In the genomic region with DNA sequence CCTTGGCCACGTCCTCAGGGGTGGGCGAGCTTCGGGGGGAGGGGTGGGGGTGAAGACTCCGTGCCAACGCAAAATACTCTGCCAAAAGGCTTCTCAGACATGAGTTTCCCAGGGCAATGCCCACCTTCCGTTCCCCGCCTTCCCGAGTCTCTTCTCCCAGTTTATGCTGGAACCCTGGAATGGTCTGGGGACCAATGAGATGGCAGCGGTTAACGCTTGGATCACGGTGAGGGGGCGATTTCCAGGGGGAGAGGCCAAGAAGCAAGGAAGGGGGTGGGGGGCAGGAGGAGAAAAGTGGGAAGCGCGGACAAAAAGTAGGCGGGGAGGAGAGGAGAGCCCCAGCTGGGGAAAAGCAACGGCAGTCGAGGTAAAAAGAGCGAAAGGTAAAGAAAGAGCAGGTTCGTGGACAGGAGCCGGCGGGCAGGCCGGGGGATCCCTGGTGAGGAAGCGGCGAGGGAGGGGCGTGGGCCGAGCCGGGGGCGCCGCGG, we compare ENCODE assay signal across 8 cellular contexts. TPM values are rescaled to one million over a fixed set of nuclear protein-coding genes. Genes with fewer than 3 reads are reported as not detected.
DNase-seq lines count a peak whose midpoint lies in the region; ATAC-seq, FAIRE-seq and TF ChIP-seq lines count a peak whose summit lies in the region.

No MANE protein-coding gene starts in this region.

- H3K27ac ChIP-seq in HUES6 (ENCODE audit: low read depth, low read length) = no peak overlapping the region
- H3K27ac ChIP-seq in endothelial cell of umbilical vein (ENCODE audit: insufficient read depth, low read depth, low read length) = no peak overlapping the region
- H3K27ac ChIP-seq in neuronal stem cell (replicated peaks; ENCODE audit: low read length) = no peak overlapping the region

- H3K79me2 ChIP-seq in endothelial cell of umbilical vein (ENCODE audit: control insufficient read depth, insufficient read depth, low read length) = no peaks in the 10 kb centered on the region

- no peak for TF ChIP-seq POLR2A in endothelial cell of umbilical vein (IDR thresholded peaks at IDR 0.05; ENCODE audit: low read depth, low read length)

- CTCF ChIA-PET in BJ (lab: Yijun Ruan, JAX) = no interaction called here
- CTCF ChIA-PET in endothelial cell of umbilical vein (lab: Charles Lee) = interaction anchor here (0.6 kb wide), 1 partner anchor 10 kb away, joined by 3 read pairs; no protein-coding TSS in a partner anchor

- FAIRE-seq in endothelial cell of umbilical vein (lab: Jason Lieb, UNC) = no peak

- POLR2A ChIA-PET in BJ (lab: Charles Lee) = no interaction called here
- POLR2A ChIA-PET in endothelial cell of umbilical vein (lab: Charles Lee) = interaction anchor here (0.6 to 0.7 kb wide), 2 partner anchors 429 to 1740 kb away, joined by 3 to 4 read pairs; no protein-coding TSS in a partner anchor

- H3K36me3 ChIP-seq in BJ (ENCODE audit: control insufficient read depth, insufficient read depth, low read length) (no peaks in the 10 kb centered on the region), HUES6 (ENCODE audit: control insufficient read depth, insufficient read depth, low read length) (no peaks in the 10 kb centered on the region), endothelial cell of umbilical vein (ENCODE audit: control insufficient read depth in 2 of 2, extremely low read depth in 1 of 2, insufficient read depth in 2 of 2, low read length in 2 of 2) (no peaks in the 10 kb centered on the region), neuronal stem cell (replicated peaks in 1 of 2; ENCODE audit: control insufficient read depth in 2 of 2, insufficient read depth in 2 of 2, low read length in 2 of 2) (no peaks in the 10 kb centered on the region)

- no peak overlapping the region for H4K8ac ChIP-seq in neuronal stem cell (ENCODE audit: low read depth, low read length)

- DNase-seq in BJ (ENCODE audit: low read depth) = no peak
- DNase-seq in endothelial cell of umbilical vein (ENCODE audit: low read depth, low spot score) = peak; percentile 47
- peak; percentile 23 for DNase-seq in neuronal stem cell (ENCODE audit: low spot score)
- no peak for DNase-seq in mucosa of gallbladder (ENCODE audit: low spot score)
- DNase-seq in OCI-M2 (lab: John Stamatoyannopoulos, UW; ENCODE audit: unreplicated experiment) = no peak

- H3K9me1 ChIP-seq in endothelial cell of umbilical vein (replicated peaks; ENCODE audit: control insufficient read depth, extremely low read depth, insufficient read depth, low read length) = no peaks in the 10 kb centered on the region

- TF ChIP-seq CTCF in BJ (IDR thresholded peaks at IDR 0.05; ENCODE audit: insufficient read depth, low read depth, low read length) (no peak), endothelial cell of umbilical vein (IDR thresholded peaks at IDR 0.05; ENCODE audit: extremely low read depth in 1 of 2, insufficient read depth in 1 of 2, low read depth in 1 of 2, low read length in 2 of 2) (no peak)

- no peak overlapping the region for H2BK5ac ChIP-seq in neuronal stem cell (ENCODE audit: low read length)

- dilution Hi-C loops in endothelial cell of umbilical vein (cut with MboI; ENCODE audit: extremely low pct_ligation_motif_present, low sequenced_read_pairs) = no loop called here

- H3K18ac ChIP-seq in neuronal stem cell (ENCODE audit: low read length) = peak overlapping the region; percentile 94

- H3K79me1 ChIP-seq in neuronal stem cell (ENCODE audit: low read depth, low read length) = no peaks in the 10 kb centered on the region

- H2BK15ac ChIP-seq in neuronal stem cell (ENCODE audit: low read length) = no peak overlapping the region

- peak overlapping the region; percentile 66 for H3K4me3 ChIP-seq in BJ (ENCODE audit: low read depth, low read length)
- H3K4me3 ChIP-seq in HUES6 (ENCODE audit: low read depth, low read length) = peak overlapping the region; percentile 75
- H3K4me3 ChIP-seq in endothelial cell of umbilical vein (replicated peaks in 1 of 3; ENCODE audit: insufficient read depth in 1 of 3, low read depth in 1 of 3, low read length in 3 of 3) = peak overlapping the region; percentile 38 to 59 (median 47)
- H3K4me3 ChIP-seq in neuronal stem cell (ENCODE audit: low read length in 2 of 2) = peak overlapping the region; percentile 54 to 91

- H3K27me3 ChIP-seq in BJ (ENCODE audit: control insufficient read depth, insufficient read depth, low read length) (no peaks in the 10 kb centered on the region; the same call in 1 of the 2 replicates), HUES6 (ENCODE audit: control insufficient read depth, insufficient read depth, low read length) (peaks cover 39% of the 10 kb centered on the region), endothelial cell of umbilical vein (ENCODE audit: control insufficient read depth in 2 of 2, insufficient read depth in 2 of 2, low read length in 2 of 2) (no peaks in the 10 kb centered on the region), neuronal stem cell (ENCODE audit: control insufficient read depth in 3 of 3, insufficient read depth in 3 of 3, low read depth in 1 of 3, low read length in 3 of 3) (peaks cover 0 to 51% (median 8%) of the 10 kb centered on the region in 3 experiments)

- no peak overlapping the region for H2AK5ac ChIP-seq in neuronal stem cell (ENCODE audit: low read depth, low read length)

- H3K9ac ChIP-seq in HUES6 (ENCODE audit: low read length) (peak overlapping the region; percentile 39), endothelial cell of umbilical vein (replicated peaks; ENCODE audit: extremely low read depth, insufficient read depth, low read length) (peak overlapping the region; percentile 14), neuronal stem cell (ENCODE audit: low read depth, low read length, poor library complexity) (peak overlapping the region; percentile 47)

- WGBS in neuronal stem cell (ENCODE audit: extremely low coverage in 2 of 2, insufficient read length in 2 of 2, insufficient replicate concordance in 1 of 2), 2 donors = no CpG with 5 or more reads among the region's 30 CpGs

- H2AFZ ChIP-seq in endothelial cell of umbilical vein (ENCODE audit: low read depth, low read length) (peak overlapping the region; percentile 64), neuronal stem cell (ENCODE audit: low read length) (peak overlapping the region; percentile 94)

- peaks cover 7% of the 10 kb centered on the region for H3K4me1 ChIP-seq in HUES6 (ENCODE audit: control insufficient read depth, insufficient read depth, low read length)
- peaks cover 25% of the 10 kb centered on the region for H3K4me1 ChIP-seq in endothelial cell of umbilical vein (ENCODE audit: control insufficient read depth, extremely low read depth, insufficient read depth, low read length)
- H3K4me1 ChIP-seq in neuronal stem cell (ENCODE audit: control insufficient read depth in 2 of 2, insufficient read depth in 1 of 2, low read depth in 1 of 2, low read length in 2 of 2) = peaks cover 0 to 3% of the 10 kb centered on the region in 2 donors

- peak overlapping the region; percentile 34 for H3K4me2 ChIP-seq in endothelial cell of umbilical vein (ENCODE audit: insufficient read depth, low read length)
- peak overlapping the region; percentile 95 for H3K4me2 ChIP-seq in neuronal stem cell (ENCODE audit: insufficient read depth, low read length, poor library complexity, severe bottlenecking)

- H2BK12ac ChIP-seq in neuronal stem cell (ENCODE audit: low read length) = no peak overlapping the region

- H3K9me3 ChIP-seq in HUES6 (ENCODE audit: control insufficient read depth, insufficient read depth, low read depth, low read length) (peaks cover 2% of the 10 kb centered on the region; the same call in 1 of the 2 replicates), endothelial cell of umbilical vein (replicated peaks; ENCODE audit: control insufficient read depth, insufficient read depth, low read length) (no peaks in the 10 kb centered on the region), neuronal stem cell (replicated peaks in 1 of 2; ENCODE audit: control insufficient read depth in 2 of 2, insufficient read depth in 1 of 2, low read depth in 1 of 2, low read length in 2 of 2) (no peaks in the 10 kb centered on the region)

- H2BK120ac ChIP-seq in neuronal stem cell (ENCODE audit: low read depth, low read length) = peak overlapping the region; percentile 36

- peak overlapping the region; percentile 78 for H3K14ac ChIP-seq in neuronal stem cell (ENCODE audit: low read length)

- peak overlapping the region; percentile 23 for H3K23ac ChIP-seq in neuronal stem cell (ENCODE audit: low read depth, low read length, poor library complexity)

- BruUV-seq in endothelial cell of umbilical vein (replicated peaks; lab: Mats Ljungman, UMichigan) = no TSS peak

- no peak for ATAC-seq in HG03045 (IDR thresholded peaks at IDR 0.05; ENCODE audit: unreplicated experiment)
- no peak for ATAC-seq in HG03135 (IDR thresholded peaks at IDR 0.05; ENCODE audit: unreplicated experiment)

- H4K20me1 ChIP-seq in endothelial cell of umbilical vein (replicated peaks; ENCODE audit: control insufficient read depth, extremely low read depth, insufficient read depth, low read length) = no peaks in the 10 kb centered on the region

- intact Hi-C loops in endothelial cell of umbilical vein (cut with micrococcal nuclease) = loop anchor here (5.0 to 10.0 kb wide), 2 partner anchors 344 to 723 kb away; partner anchors contain the start of gene PPIC

- no peak overlapping the region for H4K91ac ChIP-seq in neuronal stem cell (ENCODE audit: low read depth, low read length, poor library complexity)

- H3K4ac ChIP-seq in neuronal stem cell (ENCODE audit: low read length) = no peak overlapping the region

TF ChIP-seq in endothelial cell of umbilical vein, 7 proteins besides CTCF, POLR2A, EP300 and RAD21 (continues in another document):
- TF ChIP-seq POLR2AphosphoS5 (IDR thresholded peaks at IDR 0.05; ENCODE audit: insufficient read depth, low read depth, low read length) = no peak
- TF ChIP-seq GATA2 (IDR thresholded peaks at IDR 0.05; ENCODE audit: insufficient read depth, insufficient read length, low read depth, low read length) = no peak
- no peak for TF ChIP-seq FOS (IDR thresholded peaks at IDR 0.05; ENCODE audit: borderline replicate concordance, insufficient read depth, low read length)

RNA-seq across cellular contexts. Expression of gene SNCAIP, which starts 0.6 kb away (rescaled TPM):
- 1.5 and 1.7 TPM in 2 replicates for polyA plus RNA-seq in BJ (2011; rRNA removed)
- polyA minus RNA-seq in BJ (2011; rRNA and poly(A)+ RNA removed) = 1.7 and 1.9 TPM in 2 replicates
- total RNA-seq in endothelial cell of umbilical vein = 35.9 and 42.0 TPM in 2 replicates
- polyA plus RNA-seq in endothelial cell of umbilical vein = 12.0 and 13.1 TPM in 2 replicates
- polyA plus RNA-seq in endothelial cell of umbilical vein (2011; cell fraction: cytosol; rRNA removed) = 11.0 and 12.7 TPM in 2 replicates
- 68.8 and 74.4 TPM in 2 replicates for polyA plus RNA-seq in endothelial cell of umbilical vein (2011; cell fraction: nucleus; rRNA removed)
- polyA plus RNA-seq in endothelial cell of umbilical vein (2012) = 1.0 and 2.6 TPM in 2 replicates
- 32.4 and 36.1 TPM in 2 replicates for polyA minus RNA-seq in endothelial cell of umbilical vein
- not detected for polyA minus RNA-seq in endothelial cell of umbilical vein (2011; cell fraction: cytosol; rRNA and poly(A)+ RNA removed)
- polyA minus RNA-seq in endothelial cell of umbilical vein (2011; cell fraction: nucleus; rRNA and poly(A)+ RNA removed) = 69.7 and 76.6 TPM in 2 replicates
- polyA plus RNA-seq in neuronal stem cell (2013, experiment 1 of 2) = 10.4 TPM
- polyA plus RNA-seq in neuronal stem cell (2013, experiment 2 of 2) = 10.8 TPM
- 2.4 TPM for total RNA-seq in mucosa of gallbladder

Comparison
In these comparisons a context has a peak if more than half of its experiments do, and no peak if none do; other contexts are left out.
1. DNase-seq: peak in endothelial cell of umbilical vein (single experiment) and neuronal stem cell (single experiment); none in BJ (single experiment), mucosa of gallbladder (single experiment) and OCI-M2 (single experiment).
2. RNA of gene SNCAIP, which starts 0.6 kb away (total RNA-seq): 35.9 to 42.0 TPM in endothelial cell of umbilical vein; 2.4 TPM in mucosa of gallbladder (single experiment); every median in the first group is over 10 times any median in the second.
3. Peak in every context shown above with its lines, with median percentiles within 50 percentile points of each other: H3K4me3 ChIP-seq and H3K9ac ChIP-seq.